In genomic region chr5:5340206-5340729, GRCh38 we compare ENCODE assay signal across 8 cellular contexts.
DNase-seq lines count a peak whose midpoint lies in the region; ATAC-seq and FAIRE-seq lines count a peak whose summit lies in the region.

No MANE protein-coding gene starts in this region.

- H3K36me3 Mint-ChIP-seq in activated naive CD4-positive, alpha-beta T cell treated with anti-CD3 and anti-CD28 coated beads for 36 hours (ENCODE audit: low read depth) = no peaks in the 10 kb centered on the region

- no peak overlapping the region for H3K27ac Mint-ChIP-seq in activated naive CD4-positive, alpha-beta T cell treated with anti-CD3 and anti-CD28 coated beads for 36 hours

- no peaks in the 10 kb centered on the region for H3K36me3 ChIP-seq in adipocyte (ENCODE audit: control insufficient read depth, insufficient read depth, low read length, severe bottlenecking)
- no peaks in the 10 kb centered on the region for H3K36me3 ChIP-seq in small intestine (ENCODE audit: control insufficient read depth in 2 of 2, insufficient read depth in 2 of 2, low read length in 2 of 2)

- ATAC-seq in GM18502 (IDR thresholded peaks at IDR 0.05; ENCODE audit: poor library complexity, unreplicated experiment) = no peak

- no peaks in the 10 kb centered on the region for H3K4me1 Mint-ChIP-seq in activated naive CD4-positive, alpha-beta T cell treated with anti-CD3 and anti-CD28 coated beads for 36 hours (ENCODE audit: low read depth)

- DNase-seq in HCEC 1CT = peak; percentile 13
- peak; percentile 66 for DNase-seq in adipocyte (ENCODE audit: low read depth)
- peak; percentile 81 for DNase-seq in hepatic stellate cell (ENCODE audit: low spot score)
- DNase-seq in small intestine = peak; percentile 4
- no peak for DNase-seq in midbrain (lab: John Stamatoyannopoulos, UW)
- no peak for DNase-seq in cortex of kidney (lab: John Stamatoyannopoulos, UW)
- no peak for DNase-seq in activated naive CD4-positive, alpha-beta T cell treated with anti-CD3 and anti-CD28 coated beads for 36 hours

- peaks cover 2% of the 10 kb centered on the region for H3K27me3 Mint-ChIP-seq in activated naive CD4-positive, alpha-beta T cell treated with anti-CD3 and anti-CD28 coated beads for 36 hours (ENCODE audit: low read depth)

- intact Hi-C loops in activated naive CD4-positive, alpha-beta T cell treated with anti-CD3 and anti-CD28 coated beads for 36 hours (cut with micrococcal nuclease) = no loop called here

- H3K4me3 ChIP-seq in adipocyte (ENCODE audit: low read length) (peak overlapping the region; percentile 58), small intestine (ENCODE audit: low read depth in 1 of 2, low read length in 2 of 2) (no peak overlapping the region)

- H3K4me1 ChIP-seq in adipocyte (ENCODE audit: control insufficient read depth, insufficient read depth, low read length) = peaks cover 49% of the 10 kb centered on the region
- no peaks in the 10 kb centered on the region for H3K4me1 ChIP-seq in small intestine (ENCODE audit: control insufficient read depth in 2 of 2, insufficient read depth in 1 of 2, low read depth in 1 of 2, low read length in 1 of 2)

- no peak overlapping the region for H3K4me3 Mint-ChIP-seq in activated naive CD4-positive, alpha-beta T cell treated with anti-CD3 and anti-CD28 coated beads for 36 hours

- H3K27ac ChIP-seq in small intestine (ENCODE audit: low read depth in 1 of 2, low read length in 1 of 2) = peak overlapping the region in 1 of 2 donors; percentile 64

- no peak for FAIRE-seq in small intestine (lab: Jason Lieb, UNC)

- H3K9me3 Mint-ChIP-seq in activated naive CD4-positive, alpha-beta T cell treated with anti-CD3 and anti-CD28 coated beads for 36 hours = no peaks in the 10 kb centered on the region

- 58 to 76% (median 73%) methylated on average over 15 of the region's 15 CpGs for WGBS in small intestine, 3 donors

- CTCF ChIA-PET in activated naive CD4-positive, alpha-beta T cell treated with anti-CD3 and anti-CD28 coated beads for 36 hours (lab: Charles Lee) = no interaction called here

- H3K9me3 ChIP-seq in adipocyte (ENCODE audit: control insufficient read depth, low read length) = no peaks in the 10 kb centered on the region
- no peaks in the 10 kb centered on the region for H3K9me3 ChIP-seq in small intestine (ENCODE audit: control insufficient read depth, low read depth)

- no peaks in the 10 kb centered on the region for H3K27me3 ChIP-seq in adipocyte (replicated peaks; ENCODE audit: control insufficient read depth, insufficient read depth, low read length)
- no peaks in the 10 kb centered on the region for H3K27me3 ChIP-seq in small intestine (ENCODE audit: control insufficient read depth in 2 of 2, insufficient read depth in 2 of 2, low read length in 2 of 2)

- H3K9ac ChIP-seq in adipocyte (ENCODE audit: low read length) = peak overlapping the region; percentile 39

Comparison
In these comparisons a context has a peak if more than half of its experiments do, and no peak if none do; other contexts are left out.
1. DNase-seq: peak in HCEC 1CT (single experiment), adipocyte (single experiment), hepatic stellate cell (single experiment) and small intestine (single experiment); none in midbrain (single experiment), cortex of kidney (single experiment) and activated naive CD4-positive, alpha-beta T cell treated with anti-CD3 and anti-CD28 coated beads for 36 hours (single experiment).